In genomic region chr10:113576853-113577252, GRCh38 we compare ENCODE assay signal across 15 cellular contexts. TPM values are rescaled to one million over a fixed set of nuclear protein-coding genes. Genes with fewer than 3 reads are reported as not detected.
A peak's percentile ranks its signal among the peaks of the same experiment; 100 is the strongest.
DNase-seq lines count a peak whose midpoint lies in the region; ATAC-seq, FAIRE-seq and TF ChIP-seq lines count a peak whose summit lies in the region.
"Had no signal": no experiment of that assay in that cellular context is flagged by ENCODE, and none has a peak within 500 bp of the region (broad histone marks: within the 10 kb centered on the region; RNA-seq: fewer than 3 reads in every experiment).

No MANE protein-coding gene starts in this region.

- H3K4me1 Mint-ChIP-seq in endothelial cell (ENCODE audit: unreplicated experiment): no peaks in the 10 kb centered on the region

- H3K4me2 ChIP-seq in PC-3 (ENCODE audit: low read length): no peak overlapping the region

- DNase-seq in heart left ventricle: no peak
- DNase-seq in right atrium auricular region (ENCODE audit: low spot score): no peak
- DNase-seq in PC-3: peak; percentile 39
- peak; percentile 60 for DNase-seq in endothelial cell (ENCODE audit: low spot score)
- peak; percentile 36 for DNase-seq in urothelium cell line (ENCODE audit: low spot score)
- no peak for DNase-seq in activated naive CD4-positive, alpha-beta T cell (lab: John Stamatoyannopoulos, UW)
- DNase-seq: amniotic stem cell, C1 segment of cervical spinal cord, left cardiac atrium, NCI-H2107 had no signal

- H3K4me1 ChIP-seq in heart left ventricle (no peaks in the 10 kb centered on the region), right atrium auricular region (no peaks in the 10 kb centered on the region), PC-3 (ENCODE audit: insufficient read depth, low read length) (no peaks in the 10 kb centered on the region)
- H3K4me1 ChIP-seq: tibial nerve had no signal

- H3F3A ChIP-seq in PC-3 (ENCODE audit: low read length, unreplicated experiment): no peaks in the 10 kb centered on the region

- no peak overlapping the region for H3K27ac ChIP-seq in heart left ventricle
- H3K27ac ChIP-seq in right atrium auricular region: no peak overlapping the region
- H3K27ac ChIP-seq in PC-3 (ENCODE audit: low read length): no peak overlapping the region
- H3K27ac ChIP-seq: tibial nerve had no signal

- H3K27ac Mint-ChIP-seq in endothelial cell (ENCODE audit: unreplicated experiment): no peak overlapping the region
- H3K27ac Mint-ChIP-seq: progenitor cell of endocrine pancreas had no signal

- H4K20me1 ChIP-seq in PC-3 (ENCODE audit: low read length): no peaks in the 10 kb centered on the region

- TF ChIP-seq CTCF in heart left ventricle (IDR thresholded peaks at IDR 0.05) (no peak), right atrium auricular region (IDR thresholded peaks at IDR 0.05) (no peak), PC-3 (conservative IDR thresholded peaks at IDR 0.05; ENCODE audit: low read depth, low read length) (no peak), endothelial cell (IDR thresholded peaks at IDR 0.05; ENCODE audit: unreplicated experiment) (no peak)

- intact Hi-C loops in heart left ventricle (cut with DNase I) (no loop called here), PC-3 (cut with micrococcal nuclease) (no loop called here)

- no TSS peak for BruUV-seq in PC-3 (replicated peaks; lab: Mats Ljungman, UMichigan)

- H3K79me2 ChIP-seq in PC-3 (ENCODE audit: low read length): no peaks in the 10 kb centered on the region

- no peaks in the 10 kb centered on the region for H3K9me3 ChIP-seq in heart left ventricle
- H3K9me3 ChIP-seq in right atrium auricular region: no peaks in the 10 kb centered on the region
- no peaks in the 10 kb centered on the region for H3K9me3 ChIP-seq in PC-3 (ENCODE audit: low read length)
- H3K9me3 ChIP-seq: tibial nerve had no signal

- H3K9me2 ChIP-seq in PC-3 (replicated peaks; ENCODE audit: low read length): no peaks in the 10 kb centered on the region

- peaks cover 2% of the 10 kb centered on the region for H3K27me3 Mint-ChIP-seq in endothelial cell (ENCODE audit: unreplicated experiment)
- H3K27me3 Mint-ChIP-seq: progenitor cell of endocrine pancreas had no signal

- TF ChIP-seq POLR2A in heart left ventricle (IDR thresholded peaks at IDR 0.05): no peak

- H3K9ac ChIP-seq in PC-3 (ENCODE audit: low read length): no peak overlapping the region

- ATAC-seq in heart left ventricle: peak in 3 of 4 donors; percentile 33 to 50 (median 48)
- no peak for ATAC-seq in PC-3
- ATAC-seq in HG03469 (IDR thresholded peaks at IDR 0.05; ENCODE audit: unreplicated experiment): no peak
- no peak for ATAC-seq in GM21390 (IDR thresholded peaks at IDR 0.05; ENCODE audit: unreplicated experiment)
- ATAC-seq: esophagus mucosa had no signal

- no peak overlapping the region for H3K4me3 Mint-ChIP-seq in endothelial cell (ENCODE audit: unreplicated experiment)

- no peaks in the 10 kb centered on the region for H3K27me3 ChIP-seq in heart left ventricle
- no peaks in the 10 kb centered on the region for H3K27me3 ChIP-seq in right atrium auricular region
- H3K27me3 ChIP-seq in PC-3 (ENCODE audit: low read length): peaks cover 4% of the 10 kb centered on the region; the same call in 1 of the 2 replicates

- WGBS in heart left ventricle, 4 donors: 64 to 69% (median 67%) methylated on average over 4 of the region's 4 CpGs

- H3K9me3 Mint-ChIP-seq in endothelial cell (ENCODE audit: unreplicated experiment): no peaks in the 10 kb centered on the region

- no peaks in the 10 kb centered on the region for H3K36me3 Mint-ChIP-seq in endothelial cell (ENCODE audit: low read depth, unreplicated experiment)

- H3K36me3 ChIP-seq in heart left ventricle (no peaks in the 10 kb centered on the region), right atrium auricular region (no peaks in the 10 kb centered on the region), PC-3 (ENCODE audit: low read depth, low read length) (no peaks in the 10 kb centered on the region)
- H3K36me3 ChIP-seq: tibial nerve had no signal

- CTCF ChIA-PET in PC-3 (lab: Charles Lee): no interaction called here

- H2AFZ ChIP-seq in PC-3 (ENCODE audit: low read length): no peak overlapping the region

- H3K4me3 ChIP-seq in heart left ventricle (no peak overlapping the region), right atrium auricular region (no peak overlapping the region), PC-3 (ENCODE audit: low read length) (no peak overlapping the region)
- H3K4me3 ChIP-seq: tibial nerve had no signal

- POLR2A ChIA-PET in PC-3 (lab: Charles Lee; ENCODE audit: unreplicated experiment): no interaction called here

- no peak for FAIRE-seq in urothelium cell line (lab: Jason Lieb, UNC)

RNA-seq across cellular contexts. Expression of gene HABP2, which starts 24.0 kb away (rescaled TPM):
- total RNA-seq in heart left ventricle (under 1 TPM in 1 of 9 donors, not detected in 8; 0.23 TPM), right atrium auricular region (not detected), PC-3 (2014; rRNA removed) (not detected in 2 replicates), endothelial cell (ENCODE audit: unreplicated experiment) (not detected)
- under 1 TPM in 1 of 2 donors, not detected in 1; 0.30 TPM for polyA plus RNA-seq in heart left ventricle
- total RNA-seq: left cardiac atrium, tibial nerve had no signal

Comparison
In these comparisons a context has a peak if more than half of its experiments do, and no peak if none do; other contexts are left out.
1. ATAC-seq: peak in heart left ventricle (3 of 4); none in PC-3 (single experiment), HG03469 (single experiment) and GM21390 (single experiment).
2. DNase-seq: peak in PC-3 (single experiment), endothelial cell (single experiment) and urothelium cell line (single experiment); none in heart left ventricle (0 of 5), right atrium auricular region (single experiment) and activated naive CD4-positive, alpha-beta T cell (0 of 4).